ENCODE assay signal across 10 cellular contexts in the genomic region with DNA sequence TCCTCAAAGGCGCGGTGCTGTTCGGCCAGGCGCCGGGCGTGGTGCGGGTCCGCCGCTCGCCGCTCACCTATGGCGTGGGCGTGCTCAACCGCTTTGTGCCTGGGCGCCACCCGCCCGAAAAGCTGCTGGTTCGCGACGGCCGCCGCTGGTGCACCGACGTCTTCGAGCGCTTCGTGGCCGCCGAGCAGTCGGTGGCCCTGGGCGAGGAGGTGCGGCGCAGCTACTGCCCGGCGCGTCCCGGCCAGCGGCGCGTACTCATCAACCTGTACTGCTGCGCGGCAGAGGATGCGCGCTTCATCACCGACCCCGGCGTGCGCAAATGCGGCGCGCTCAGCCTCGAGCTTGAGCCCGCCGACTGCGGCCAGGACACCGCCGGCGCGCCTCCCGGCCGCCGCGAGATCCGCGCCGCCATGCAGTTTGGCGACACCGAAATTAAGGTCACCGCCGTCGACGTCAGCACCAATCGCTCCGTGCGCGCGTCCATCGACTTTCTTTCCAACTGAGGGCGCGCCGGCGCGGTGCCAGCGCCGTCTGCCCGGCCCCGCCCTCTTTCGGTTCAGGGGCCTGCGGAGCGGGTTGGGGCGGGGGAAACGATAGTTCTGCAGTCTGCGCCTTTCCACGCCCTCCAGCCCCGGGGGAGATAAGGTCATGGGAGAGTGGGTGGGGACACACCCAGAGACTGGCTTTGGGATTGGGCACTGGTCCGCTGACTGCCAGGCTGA. TPM values are rescaled to one million over a fixed set of nuclear protein-coding genes. Genes with fewer than 3 reads are reported as not detected.
DNase-seq lines count a peak whose midpoint lies in the region; ATAC-seq lines count a peak whose summit lies in the region.
"Had no signal": no experiment of that assay in that cellular context is flagged by ENCODE, and none has a peak within 500 bp of the region (broad histone marks: within the 10 kb centered on the region; RNA-seq: fewer than 3 reads in every experiment).

No MANE protein-coding gene starts in this region.

- H3K9me3 ChIP-seq in CD4-positive, CD25-positive, alpha-beta regulatory T cell (ENCODE audit: control insufficient read depth in 2 of 2, low read length in 2 of 2) = no peaks in the 10 kb centered on the region

- peak; percentile 38 to 45 for ATAC-seq in CD4-positive, CD25-positive, alpha-beta regulatory T cell (ENCODE audit: low read depth in 2 of 2)

- peaks cover 3% of the 10 kb centered on the region for H3K36me3 Mint-ChIP-seq in CD4-positive, CD25-positive, alpha-beta regulatory T cell
- H3K36me3 Mint-ChIP-seq in activated naive CD8-positive, alpha-beta T cell = no peaks in the 10 kb centered on the region

- no peak overlapping the region for H3K27ac ChIP-seq in CD4-positive, CD25-positive, alpha-beta regulatory T cell (ENCODE audit: insufficient read depth, low read length, poor library complexity, severe bottlenecking)

- peaks cover 4% of the 10 kb centered on the region for H3K27me3 Mint-ChIP-seq in CD4-positive, CD25-positive, alpha-beta regulatory T cell
- H3K27me3 Mint-ChIP-seq in activated naive CD8-positive, alpha-beta T cell = peaks cover 2% of the 10 kb centered on the region

- no peaks in the 10 kb centered on the region for H3K27me3 ChIP-seq in CD4-positive, CD25-positive, alpha-beta regulatory T cell (ENCODE audit: control insufficient read depth, insufficient read depth, low read length)

- H3K4me3 Mint-ChIP-seq in CD4-positive, CD25-positive, alpha-beta regulatory T cell = peak overlapping the region in 3 of 4 donors; percentile 41 to 76 (median 70)
- peak overlapping the region; percentile 56 for H3K4me3 Mint-ChIP-seq in activated naive CD8-positive, alpha-beta T cell

- H3K9me3 Mint-ChIP-seq in CD4-positive, CD25-positive, alpha-beta regulatory T cell = no peaks in the 10 kb centered on the region
- no peaks in the 10 kb centered on the region for H3K9me3 Mint-ChIP-seq in activated naive CD8-positive, alpha-beta T cell (ENCODE audit: low read depth)

- no peaks in the 10 kb centered on the region for H3K4me1 ChIP-seq in CD4-positive, CD25-positive, alpha-beta regulatory T cell (ENCODE audit: control insufficient read depth, insufficient read depth, low read length, poor library complexity, severe bottlenecking)

- H3K27ac Mint-ChIP-seq in CD4-positive, CD25-positive, alpha-beta regulatory T cell = no peak overlapping the region
- no peak overlapping the region for H3K27ac Mint-ChIP-seq in activated naive CD8-positive, alpha-beta T cell

- H3K36me3 ChIP-seq in CD4-positive, CD25-positive, alpha-beta regulatory T cell (ENCODE audit: control insufficient read depth, insufficient read depth, low read length) = no peaks in the 10 kb centered on the region

- DNase-seq in CD4-positive, CD25-positive, alpha-beta regulatory T cell = peak; percentile 35 to 61 (median 47)
- peak; percentile 87 for DNase-seq in NCI-H69 (lab: John Stamatoyannopoulos, UW)
- peak; percentile 41 for DNase-seq in stimulated activated CD4-positive, alpha-beta T cell treated with anti-CD3 and anti-CD28 coated beads, Interleukin-12 subunit alpha, Interleukin-12 subunit beta, amount 100 ng/mL, for 4 hours
- no peak for DNase-seq in GM19238 (ENCODE audit: insufficient read length, low spot score)
- DNase-seq in occipital lobe (lab: John Stamatoyannopoulos, UW) = no peak
- no peak for DNase-seq in HuH-7.5 (ENCODE audit: low spot score)
- DNase-seq: DND-41 had no signal

- H3K4me1 Mint-ChIP-seq in CD4-positive, CD25-positive, alpha-beta regulatory T cell = peaks cover 0 to 16% (median 2%) of the 10 kb centered on the region in 4 donors
- H3K4me1 Mint-ChIP-seq in activated naive CD8-positive, alpha-beta T cell (ENCODE audit: low read depth) = peaks cover 8% of the 10 kb centered on the region

- H3K4me3 ChIP-seq in CD4-positive, CD25-positive, alpha-beta regulatory T cell (ENCODE audit: low read depth, low read length) = no peak overlapping the region
- H3K4me3 ChIP-seq in iPS-11a (ENCODE audit: low read depth, low read length) = peak overlapping the region; percentile 40

RNA-seq across cellular contexts. Expression of a gene that starts 15.7 kb away (rescaled TPM):
- total RNA-seq in CD4-positive, CD25-positive, alpha-beta regulatory T cell = 14.8 TPM
- polyA plus RNA-seq in CD4-positive, CD25-positive, alpha-beta regulatory T cell = 10 to 100 TPM; 19.3 to 25.5 (median 22.1) TPM
- total RNA-seq in occipital lobe = 18.9 TPM

RNA-seq across cellular contexts. Expression of a gene that starts 19.3 kb away (rescaled TPM):
- total RNA-seq in CD4-positive, CD25-positive, alpha-beta regulatory T cell = not detected
- under 1 TPM in 1 of 4 donors, not detected in 3; 0.09 TPM for polyA plus RNA-seq in CD4-positive, CD25-positive, alpha-beta regulatory T cell
- 1.7 TPM for total RNA-seq in occipital lobe
- total RNA-seq: T-helper 2 cell treated with Interferon-gamma antibody and Interleukin-4, amounts not matched to agents 100 ng/mL and 5 ng/mL, for 36 hours had no signal

RNA-seq across cellular contexts. Expression of a gene that starts 29.4 kb away (rescaled TPM):
- not detected for total RNA-seq in CD4-positive, CD25-positive, alpha-beta regulatory T cell
- polyA plus RNA-seq in CD4-positive, CD25-positive, alpha-beta regulatory T cell = not detected
- 0.16 TPM for total RNA-seq in occipital lobe

RNA-seq across cellular contexts. Expression of a gene that starts 34.7 kb away (rescaled TPM):
- 38.5 TPM for total RNA-seq in CD4-positive, CD25-positive, alpha-beta regulatory T cell
- polyA plus RNA-seq in CD4-positive, CD25-positive, alpha-beta regulatory T cell = 1 to 10 TPM; 1.2 to 1.9 (median 1.5) TPM
- 55.4 TPM for total RNA-seq in occipital lobe

RNA-seq across cellular contexts. Expression of a gene that starts 39.4 kb away (rescaled TPM):
- total RNA-seq in CD4-positive, CD25-positive, alpha-beta regulatory T cell = not detected
- not detected for polyA plus RNA-seq in CD4-positive, CD25-positive, alpha-beta regulatory T cell
- 0.16 TPM for total RNA-seq in occipital lobe
- total RNA-seq: T-helper 2 cell treated with Interferon-gamma antibody and Interleukin-4, amounts not matched to agents 100 ng/mL and 5 ng/mL, for 36 hours had no signal

Comparison
In these comparisons a context has a peak if more than half of its experiments do, and no peak if none do; other contexts are left out.
1. DNase-seq: peak in CD4-positive, CD25-positive, alpha-beta regulatory T cell (3 of 3), NCI-H69 (single experiment) and stimulated activated CD4-positive, alpha-beta T cell treated with anti-CD3 and anti-CD28 coated beads, Interleukin-12 subunit alpha, Interleukin-12 subunit beta, amount 100 ng/mL, for 4 hours (single experiment); none in GM19238 (single experiment), occipital lobe (single experiment) and HuH-7.5 (single experiment).